ENCODE assay signal across 1 cellular context in the genomic region with DNA sequence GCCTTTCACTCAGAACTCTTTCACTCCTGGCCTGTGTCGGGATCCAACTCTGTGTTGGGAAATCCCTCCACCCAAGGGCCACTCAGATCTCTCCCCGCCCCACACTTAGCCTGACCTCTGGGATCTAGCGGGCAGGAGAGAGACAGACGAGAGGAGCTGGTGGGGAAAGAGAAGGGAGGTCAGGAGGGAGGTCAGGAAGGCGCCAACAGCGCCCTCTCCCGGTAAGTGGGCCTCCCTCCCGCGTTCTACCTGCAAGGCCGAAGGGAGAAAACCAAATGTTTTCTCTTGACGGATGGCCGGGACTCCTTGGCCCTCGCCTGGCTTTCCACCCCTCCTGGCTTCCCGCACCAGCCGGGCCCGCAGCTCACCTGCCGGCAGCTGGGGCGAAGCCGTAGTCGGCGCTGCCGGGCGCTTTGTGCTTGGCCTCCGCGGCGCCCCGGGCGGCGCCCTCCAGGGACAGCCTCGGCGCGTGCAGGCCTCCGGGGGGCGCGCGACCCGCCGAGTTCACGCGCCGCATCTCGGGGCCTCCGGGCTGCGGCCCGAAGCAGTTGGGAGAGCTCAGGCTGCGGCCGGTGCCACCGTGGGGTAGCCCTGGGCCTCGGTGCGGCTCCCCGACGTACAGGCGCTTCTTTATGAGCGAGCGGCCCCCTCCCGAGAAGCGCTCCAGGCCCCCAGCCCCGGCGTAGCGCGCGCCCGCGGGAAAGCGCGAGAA.
TF ChIP-seq lines count a peak whose summit lies in the region.

No MANE protein-coding gene starts in this region.

TF ChIP-seq in HepG2, 621 proteins besides CTCF, POLR2A, EP300 and RAD21 (continued from another document and continues in another):
- no peak for TF ChIP-seq SKIL (CRISPR knock-in tag; IDR thresholded peaks at IDR 0.05; ENCODE audit: borderline replicate concordance)
- TF ChIP-seq NR1H2 (CRISPR knock-in tag; IDR thresholded peaks at IDR 0.05; ENCODE audit: borderline replicate concordance, low read depth): no peak
- no peak for TF ChIP-seq ZNF431 (CRISPR knock-in tag; IDR thresholded peaks at IDR 0.05; ENCODE audit: borderline replicate concordance, low read depth)
- TF ChIP-seq ZNF234 (CRISPR knock-in tag; conservative IDR thresholded peaks at IDR 0.05): no peak
- TF ChIP-seq ZNF30 (CRISPR knock-in tag; IDR thresholded peaks at IDR 0.05): no peak
- no peak for TF ChIP-seq HNRNPLL (IDR thresholded peaks at IDR 0.05; ENCODE audit: low read depth, low read length, poor library complexity, severe bottlenecking)
- TF ChIP-seq ZFP91 (CRISPR knock-in tag; IDR thresholded peaks at IDR 0.05; ENCODE audit: borderline replicate concordance): no peak
- TF ChIP-seq NR2F6 (IDR thresholded peaks at IDR 0.05): peak; percentile 92
- TF ChIP-seq NR2F6 (CRISPR knock-in tag; IDR thresholded peaks at IDR 0.05): peak; percentile 95
- no peak for TF ChIP-seq MIXL1 (CRISPR knock-in tag; IDR thresholded peaks at IDR 0.05)
- TF ChIP-seq TCF12 (IDR thresholded peaks at IDR 0.05): no peak
- TF ChIP-seq TCF12 (CRISPR knock-in tag; IDR thresholded peaks at IDR 0.05): no peak
- no peak for TF ChIP-seq ZNF256 (CRISPR knock-in tag; conservative IDR thresholded peaks at IDR 0.05)
- peak; percentile 68 for TF ChIP-seq RARA (CRISPR knock-in tag; IDR thresholded peaks at IDR 0.05)
- TF ChIP-seq ZNF121 (CRISPR knock-in tag; IDR thresholded peaks at IDR 0.05): no peak
- no peak for TF ChIP-seq ZNF282 (IDR thresholded peaks at IDR 0.05; ENCODE audit: partially characterized antibody)
- no peak for TF ChIP-seq ARID3A (IDR thresholded peaks at IDR 0.05; ENCODE audit: low read depth, low read length)
- no peak for TF ChIP-seq FOXJ3 (CRISPR knock-in tag; IDR thresholded peaks at IDR 0.05; ENCODE audit: borderline replicate concordance)
- TF ChIP-seq, protein P1, sequence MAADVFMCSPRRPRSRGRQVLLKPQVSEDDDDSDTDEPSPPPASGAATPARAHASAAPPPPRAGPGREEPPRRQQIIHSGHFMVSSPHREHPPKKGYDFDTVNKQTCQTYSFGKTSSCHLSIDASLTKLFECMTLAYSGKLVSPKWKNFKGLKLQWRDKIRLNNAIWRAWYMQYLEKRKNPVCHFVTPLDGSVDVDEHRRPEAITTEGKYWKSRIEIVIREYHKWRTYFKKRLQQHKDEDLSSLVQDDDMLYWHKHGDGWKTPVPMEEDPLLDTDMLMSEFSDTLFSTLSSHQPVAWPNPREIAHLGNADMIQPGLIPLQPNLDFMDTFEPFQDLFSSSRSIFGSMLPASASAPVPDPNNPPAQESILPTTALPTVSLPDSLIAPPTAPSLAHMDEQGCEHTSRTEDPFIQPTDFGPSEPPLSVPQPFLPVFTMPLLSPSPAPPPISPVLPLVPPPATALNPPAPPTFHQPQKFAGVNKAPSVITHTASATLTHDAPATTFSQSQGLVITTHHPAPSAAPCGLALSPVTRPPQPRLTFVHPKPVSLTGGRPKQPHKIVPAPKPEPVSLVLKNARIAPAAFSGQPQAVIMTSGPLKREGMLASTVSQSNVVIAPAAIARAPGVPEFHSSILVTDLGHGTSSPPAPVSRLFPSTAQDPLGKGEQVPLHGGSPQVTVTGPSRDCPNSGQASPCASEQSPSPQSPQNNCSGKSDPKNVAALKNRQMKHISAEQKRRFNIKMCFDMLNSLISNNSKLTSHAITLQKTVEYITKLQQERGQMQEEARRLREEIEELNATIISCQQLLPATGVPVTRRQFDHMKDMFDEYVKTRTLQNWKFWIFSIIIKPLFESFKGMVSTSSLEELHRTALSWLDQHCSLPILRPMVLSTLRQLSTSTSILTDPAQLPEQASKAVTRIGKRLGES (CRISPR knock-in tag; IDR thresholded peaks at IDR 0.05; ENCODE audit: borderline replicate concordance): no peak
- no peak for TF ChIP-seq ZMAT3 (CRISPR knock-in tag; conservative IDR thresholded peaks at IDR 0.05)
- TF ChIP-seq MYC (CRISPR knock-in tag; IDR thresholded peaks at IDR 0.05; ENCODE audit: borderline replicate concordance): no peak
- no peak for TF ChIP-seq MAFK (conservative IDR thresholded peaks at IDR 0.05 in 1 of 2, IDR thresholded peaks at IDR 0.05 in 1 of 2; ENCODE audit: low read length in 2 of 2)
- no peak for TF ChIP-seq HNRNPL (IDR thresholded peaks at IDR 0.05; ENCODE audit: low read depth, low read length)
- TF ChIP-seq, protein P2, sequence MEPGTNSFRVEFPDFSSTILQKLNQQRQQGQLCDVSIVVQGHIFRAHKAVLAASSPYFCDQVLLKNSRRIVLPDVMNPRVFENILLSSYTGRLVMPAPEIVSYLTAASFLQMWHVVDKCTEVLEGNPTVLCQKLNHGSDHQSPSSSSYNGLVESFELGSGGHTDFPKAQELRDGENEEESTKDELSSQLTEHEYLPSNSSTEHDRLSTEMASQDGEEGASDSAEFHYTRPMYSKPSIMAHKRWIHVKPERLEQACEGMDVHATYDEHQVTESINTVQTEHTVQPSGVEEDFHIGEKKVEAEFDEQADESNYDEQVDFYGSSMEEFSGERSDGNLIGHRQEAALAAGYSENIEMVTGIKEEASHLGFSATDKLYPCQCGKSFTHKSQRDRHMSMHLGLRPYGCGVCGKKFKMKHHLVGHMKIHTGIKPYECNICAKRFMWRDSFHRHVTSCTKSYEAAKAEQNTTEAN (CRISPR knock-in tag; conservative IDR thresholded peaks at IDR 0.05): no peak
- no peak for TF ChIP-seq HDAC1 (CRISPR knock-in tag; IDR thresholded peaks at IDR 0.05)
- TF ChIP-seq KDM2A (CRISPR knock-in tag; IDR thresholded peaks at IDR 0.05; ENCODE audit: borderline replicate concordance, low read depth): peak; percentile 41
- TF ChIP-seq ZNF335 (CRISPR knock-in tag; IDR thresholded peaks at IDR 0.05): no peak
- no peak for TF ChIP-seq JUN (CRISPR knock-in tag; IDR thresholded peaks at IDR 0.05)
- no peak for TF ChIP-seq ZBTB10 (CRISPR knock-in tag; IDR thresholded peaks at IDR 0.05; ENCODE audit: borderline replicate concordance)
- TF ChIP-seq, protein P3, sequence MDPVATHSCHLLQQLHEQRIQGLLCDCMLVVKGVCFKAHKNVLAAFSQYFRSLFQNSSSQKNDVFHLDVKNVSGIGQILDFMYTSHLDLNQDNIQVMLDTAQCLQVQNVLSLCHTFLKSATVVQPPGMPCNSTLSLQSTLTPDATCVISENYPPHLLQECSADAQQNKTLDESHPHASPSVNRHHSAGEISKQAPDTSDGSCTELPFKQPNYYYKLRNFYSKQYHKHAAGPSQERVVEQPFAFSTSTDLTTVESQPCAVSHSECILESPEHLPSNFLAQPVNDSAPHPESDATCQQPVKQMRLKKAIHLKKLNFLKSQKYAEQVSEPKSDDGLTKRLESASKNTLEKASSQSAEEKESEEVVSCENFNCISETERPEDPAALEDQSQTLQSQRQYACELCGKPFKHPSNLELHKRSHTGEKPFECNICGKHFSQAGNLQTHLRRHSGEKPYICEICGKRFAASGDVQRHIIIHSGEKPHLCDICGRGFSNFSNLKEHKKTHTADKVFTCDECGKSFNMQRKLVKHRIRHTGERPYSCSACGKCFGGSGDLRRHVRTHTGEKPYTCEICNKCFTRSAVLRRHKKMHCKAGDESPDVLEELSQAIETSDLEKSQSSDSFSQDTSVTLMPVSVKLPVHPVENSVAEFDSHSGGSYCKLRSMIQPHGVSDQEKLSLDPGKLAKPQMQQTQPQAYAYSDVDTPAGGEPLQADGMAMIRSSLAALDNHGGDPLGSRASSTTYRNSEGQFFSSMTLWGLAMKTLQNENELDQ (CRISPR knock-in tag; IDR thresholded peaks at IDR 0.05; ENCODE audit: borderline replicate concordance): no peak
- no peak for TF ChIP-seq NCOR1 (IDR thresholded peaks at IDR 0.05; ENCODE audit: borderline replicate concordance, low read length)
- TF ChIP-seq DNMT1 (CRISPR knock-in tag; IDR thresholded peaks at IDR 0.05): no peak
- TF ChIP-seq SRSF9 (IDR thresholded peaks at IDR 0.05; ENCODE audit: borderline replicate concordance, insufficient read depth, low read depth, low read length, poor library complexity, severe bottlenecking): no peak
- TF ChIP-seq KLF11 (CRISPR knock-in tag; IDR thresholded peaks at IDR 0.05): no peak
- TF ChIP-seq PCBP2 (optimal IDR thresholded peaks at IDR 0.05; ENCODE audit: low read depth, low read length, poor library complexity, severe bottlenecking): no peak
- TF ChIP-seq NR2F2 (IDR thresholded peaks at IDR 0.05; ENCODE audit: borderline replicate concordance, low read depth): no peak
- TF ChIP-seq EZH2 (conservative IDR thresholded peaks at IDR 0.05; ENCODE audit: low read depth, low read length): no peak
- no peak for TF ChIP-seq MTF1 (CRISPR knock-in tag; IDR thresholded peaks at IDR 0.05)
- TF ChIP-seq HINFP (CRISPR knock-in tag; IDR thresholded peaks at IDR 0.05; ENCODE audit: low read depth): no peak
- no peak for TF ChIP-seq TCF7 (IDR thresholded peaks at IDR 0.05; ENCODE audit: low read depth)
- peak; percentile 29; the same call in 1 of the 2 replicates for TF ChIP-seq PATZ1 (CRISPR knock-in tag; IDR thresholded peaks at IDR 0.05)
